Comparison of ENCODE assay signal across 20 cellular contexts in the genomic region with DNA sequence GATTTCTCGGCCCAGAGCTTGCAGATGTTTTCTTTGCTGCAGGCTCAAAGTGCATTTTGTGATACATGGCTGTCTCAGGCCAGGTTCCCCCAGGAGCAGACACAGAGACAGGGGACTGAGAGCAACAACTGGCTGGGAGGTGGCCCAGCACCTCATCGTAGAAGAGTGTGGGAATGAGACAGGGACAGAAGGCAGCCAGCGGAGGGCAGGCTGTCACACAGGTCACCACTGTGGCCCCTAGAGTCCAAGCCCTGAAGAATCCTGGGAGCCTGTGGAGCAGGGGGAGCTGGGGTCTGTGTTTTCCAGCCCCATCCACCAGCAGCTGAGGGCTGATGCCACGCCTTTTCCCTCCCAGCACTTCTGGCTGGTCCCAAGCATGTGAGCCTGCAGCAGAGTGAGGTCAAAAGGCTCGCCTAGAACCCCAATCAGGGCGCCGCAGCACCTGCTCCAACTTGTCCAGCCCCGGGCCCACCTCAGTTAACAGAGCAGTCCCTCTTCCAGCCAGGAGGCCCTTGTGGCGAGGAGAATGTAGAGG.
DNase-seq lines count a peak whose midpoint lies in the region; ATAC-seq, FAIRE-seq and TF ChIP-seq lines count a peak whose summit lies in the region.
"Had no signal": no experiment of that assay in that cellular context is flagged by ENCODE, and none has a peak within 500 bp of the region (broad histone marks: within the 10 kb centered on the region; RNA-seq: fewer than 3 reads in every experiment).

No MANE protein-coding gene starts in this region.

- WGBS in mesendoderm (ENCODE audit: extremely low coverage, insufficient coverage, low lambda C conversion rate) = no CpG with 5 or more reads among the region's 9 CpGs
- 81 to 89% methylated on average over 4 to 9 of the region's 9 CpGs for WGBS in body of pancreas, 2 donors

- H4K5ac ChIP-seq in mesendoderm (ENCODE audit: low read length) = no peak overlapping the region

- no peaks in the 10 kb centered on the region for H3K9me3 ChIP-seq in BLaER1 treated with 17β-estradiol and CSF1 and Interleukin-3, amounts not matched to agents 10 nM and 100 nM (replicated peaks in 1 of 11)
- H3K9me3 ChIP-seq in MM.1S (replicated peaks; ENCODE audit: insufficient read depth, low read length) = no peaks in the 10 kb centered on the region
- no peaks in the 10 kb centered on the region for H3K9me3 ChIP-seq in body of pancreas

- no peak overlapping the region for H3K56ac ChIP-seq in mesendoderm (ENCODE audit: low read length)

- no peak overlapping the region for H2BK5ac ChIP-seq in mesendoderm (ENCODE audit: low read length)

- no peaks in the 10 kb centered on the region for H3K27me3 Mint-ChIP-seq in WTC11 (ENCODE audit: low read depth)

- no peak overlapping the region for H3K4me3 Mint-ChIP-seq in WTC11

- H3K79me2 ChIP-seq in MM.1S (ENCODE audit: low read length) (peaks cover 9% of the 10 kb centered on the region; the same call in 1 of the 2 replicates), mesendoderm (ENCODE audit: control insufficient read depth, insufficient read depth, low read length) (no peaks in the 10 kb centered on the region)

- H3K23ac ChIP-seq in mesendoderm (ENCODE audit: low read length) = no peak overlapping the region

- no peaks in the 10 kb centered on the region for H3K9me2 ChIP-seq in MM.1S (replicated peaks; ENCODE audit: insufficient read depth, low read length)

- H3K27ac Mint-ChIP-seq in WTC11 = peak overlapping the region; percentile 69

- intact Hi-C loops in body of pancreas (cut with DNase I) = no loop called here

- H3K4ac ChIP-seq in mesendoderm (ENCODE audit: low read depth, low read length) = no peak overlapping the region

- H3K18ac ChIP-seq in mesendoderm (ENCODE audit: low read length) = no peak overlapping the region

- ATAC-seq in WTC11 = peak; percentile 59
- no peak for ATAC-seq in body of pancreas
- ATAC-seq: A549, SK-N-SH treated with all-trans-retinoic acid at 6 μM for 48 hours had no signal

- TF ChIP-seq POLR2A in body of pancreas (IDR thresholded peaks at IDR 0.05) (no peak), GM12892 (IDR thresholded peaks at IDR 0.05; ENCODE audit: low read depth, low read length) (no peak)

- H3K9me3 Mint-ChIP-seq in WTC11 = no peaks in the 10 kb centered on the region

- POLR2A ChIA-PET in WTC11 (lab: Charles Lee) = no interaction called here

- no peak for FAIRE-seq in GM12892 (lab: Jason Lieb, UNC)
- FAIRE-seq: A549, GM19239, RCC 7860 had no signal

- H3K36me3 ChIP-seq in BLaER1 treated with 17β-estradiol and CSF1 and Interleukin-3, amounts not matched to agents 10 nM and 100 nM = no peaks in the 10 kb centered on the region
- H3K36me3 ChIP-seq in MM.1S (replicated peaks; ENCODE audit: insufficient read depth, low read length) (no peaks in the 10 kb centered on the region), mesendoderm (ENCODE audit: control insufficient read depth, insufficient read depth, low read length) (no peaks in the 10 kb centered on the region), body of pancreas (replicated peaks in 1 of 2; ENCODE audit: insufficient read depth in 1 of 2, low read depth in 2 of 2) (no peaks in the 10 kb centered on the region)

- peak overlapping the region in 6 of 11 experiments; percentile 22 to 65 (median 47); a peak in 10 of 22 replicates for H3K9ac ChIP-seq in BLaER1 treated with 17β-estradiol and CSF1 and Interleukin-3, amounts not matched to agents 10 nM and 100 nM
- H3K9ac ChIP-seq in MM.1S (ENCODE audit: low read length) (no peak overlapping the region; the same call in 1 of the 2 replicates), mesendoderm (ENCODE audit: low read length) (no peak overlapping the region)

- H4K20me1 ChIP-seq in BLaER1 treated with 17β-estradiol and CSF1 and Interleukin-3, amounts not matched to agents 10 nM and 100 nM = no peaks in the 10 kb centered on the region
- no peaks in the 10 kb centered on the region for H4K20me1 ChIP-seq in MM.1S (ENCODE audit: insufficient read depth, low read length)

- peak overlapping the region; percentile 29 to 93 (median 78) for H3K4me2 ChIP-seq in BLaER1 treated with 17β-estradiol and CSF1 and Interleukin-3, amounts not matched to agents 10 nM and 100 nM
- H3K4me2 ChIP-seq in MM.1S (ENCODE audit: low read depth, low read length) = no peak overlapping the region
- H3K4me2 ChIP-seq in mesendoderm (ENCODE audit: low read length) = no peak overlapping the region
- H3K4me2 ChIP-seq: A549 had no signal

- no peak overlapping the region for H4K8ac ChIP-seq in mesendoderm (ENCODE audit: low read depth, low read length)

- DNase-seq in MM.1S = no peak
- no peak for DNase-seq in WTC11 (ENCODE audit: low spot score)
- peak; percentile 32 for DNase-seq in mesendoderm
- no peak for DNase-seq in ureter (ENCODE audit: low spot score)
- no peak for DNase-seq in body of pancreas
- DNase-seq in SIG-M5 treated with dmso at 0.1 percent for 504 hours (lab: John Stamatoyannopoulos, UW; ENCODE audit: unreplicated experiment) = no peak
- DNase-seq in GM12892 (ENCODE audit: insufficient read length) = no peak
- DNase-seq: HCEC 1CT, NCI-H1436, NCI-H2029, NCI-H2171 treated with DMSO at 0.1 percent for 48 hours, NCI-H446 treated with DMSO at 0.1 percent for 48 hours, NCI-H748 treated with DMSO at 0.1 percent for 48 hours, SHP77 had no signal

- peaks cover 26% of the 10 kb centered on the region for H3F3A ChIP-seq in MM.1S (ENCODE audit: insufficient read depth, low read length)

- no peak overlapping the region for H2AK5ac ChIP-seq in mesendoderm (ENCODE audit: low read length)

- H2AFZ ChIP-seq in MM.1S (ENCODE audit: low read length) = no peak overlapping the region

- H3K4me3 ChIP-seq in BLaER1 treated with 17β-estradiol and CSF1 and Interleukin-3, amounts not matched to agents 10 nM and 100 nM = no peak overlapping the region
- H3K4me3 ChIP-seq in MM.1S (ENCODE audit: low read length) (no peak overlapping the region), mesendoderm (ENCODE audit: low read length) (no peak overlapping the region), body of pancreas (no peak overlapping the region)
- H3K4me3 ChIP-seq: A549 had no signal

- no peaks in the 10 kb centered on the region for H3K79me1 ChIP-seq in mesendoderm (ENCODE audit: low read length)

- H3K36me3 Mint-ChIP-seq in WTC11 = no peaks in the 10 kb centered on the region

- TF ChIP-seq CTCF in MM.1S (IDR thresholded peaks at IDR 0.05; ENCODE audit: low read length) (no peak), WTC11 (IDR thresholded peaks at IDR 0.05) (no peak), body of pancreas (IDR thresholded peaks at IDR 0.05) (no peak)

- H2BK120ac ChIP-seq in mesendoderm (ENCODE audit: low read depth, low read length) = no peak overlapping the region

- H3K4me1 Mint-ChIP-seq in WTC11 = peaks cover 54% of the 10 kb centered on the region

- no peak overlapping the region for H2BK15ac ChIP-seq in mesendoderm (replicated peaks; ENCODE audit: low read depth)

- CTCF ChIA-PET in WTC11 (lab: Charles Lee) = interaction anchor here (0.7 to 2.0 kb wide), 8 partner anchors 16 to 238 kb away, joined by 3 to 14 read pairs (median 4); no protein-coding TSS in a partner anchor

- H3K4me1 ChIP-seq in BLaER1 treated with 17β-estradiol and CSF1 and Interleukin-3, amounts not matched to agents 10 nM and 100 nM = peaks cover 37 to 66% (median 64%) of the 10 kb centered on the region in 10 experiments
- H3K4me1 ChIP-seq in MM.1S (ENCODE audit: low read length) (peaks cover 46% of the 10 kb centered on the region), mesendoderm (ENCODE audit: control insufficient read depth, low read depth, low read length) (no peaks in the 10 kb centered on the region), body of pancreas (no peaks in the 10 kb centered on the region)
- H3K4me1 ChIP-seq: A549 had no signal

- peaks cover 0 to 9% (median 0%) of the 10 kb centered on the region in 11 experiments; a peak in 1 of 22 replicates for H3K27me3 ChIP-seq in BLaER1 treated with 17β-estradiol and CSF1 and Interleukin-3, amounts not matched to agents 10 nM and 100 nM
- H3K27me3 ChIP-seq in MM.1S (replicated peaks; ENCODE audit: insufficient read depth, low read length) (no peaks in the 10 kb centered on the region), mesendoderm (ENCODE audit: insufficient read depth, low read length, poor library complexity) (no peaks in the 10 kb centered on the region), body of pancreas (no peaks in the 10 kb centered on the region)

- H3K27ac ChIP-seq in BLaER1 treated with 17β-estradiol and CSF1 and Interleukin-3, amounts not matched to agents 10 nM and 100 nM = peak overlapping the region in 8 of 11 experiments; percentile 40 to 81 (median 64); a peak in 15 of 22 replicates
- H3K27ac ChIP-seq in MM.1S (ENCODE audit: low read length) (peak overlapping the region; percentile 94; the same call in 1 of the 2 replicates), mesendoderm (ENCODE audit: low read depth, low read length) (no peak overlapping the region), body of pancreas (no peak overlapping the region)
- H3K27ac ChIP-seq: A549, C4-2B had no signal

TF ChIP-seq in WTC11, 78 proteins besides CTCF, POLR2A, EP300 and RAD21 (continues in another document):
- no peak for TF ChIP-seq ZNF423 (CRISPR knock-in tag; IDR thresholded peaks at IDR 0.05)
- TF ChIP-seq JAZF1 (CRISPR knock-in tag; IDR thresholded peaks at IDR 0.05) = no peak
- TF ChIP-seq, protein P1, sequence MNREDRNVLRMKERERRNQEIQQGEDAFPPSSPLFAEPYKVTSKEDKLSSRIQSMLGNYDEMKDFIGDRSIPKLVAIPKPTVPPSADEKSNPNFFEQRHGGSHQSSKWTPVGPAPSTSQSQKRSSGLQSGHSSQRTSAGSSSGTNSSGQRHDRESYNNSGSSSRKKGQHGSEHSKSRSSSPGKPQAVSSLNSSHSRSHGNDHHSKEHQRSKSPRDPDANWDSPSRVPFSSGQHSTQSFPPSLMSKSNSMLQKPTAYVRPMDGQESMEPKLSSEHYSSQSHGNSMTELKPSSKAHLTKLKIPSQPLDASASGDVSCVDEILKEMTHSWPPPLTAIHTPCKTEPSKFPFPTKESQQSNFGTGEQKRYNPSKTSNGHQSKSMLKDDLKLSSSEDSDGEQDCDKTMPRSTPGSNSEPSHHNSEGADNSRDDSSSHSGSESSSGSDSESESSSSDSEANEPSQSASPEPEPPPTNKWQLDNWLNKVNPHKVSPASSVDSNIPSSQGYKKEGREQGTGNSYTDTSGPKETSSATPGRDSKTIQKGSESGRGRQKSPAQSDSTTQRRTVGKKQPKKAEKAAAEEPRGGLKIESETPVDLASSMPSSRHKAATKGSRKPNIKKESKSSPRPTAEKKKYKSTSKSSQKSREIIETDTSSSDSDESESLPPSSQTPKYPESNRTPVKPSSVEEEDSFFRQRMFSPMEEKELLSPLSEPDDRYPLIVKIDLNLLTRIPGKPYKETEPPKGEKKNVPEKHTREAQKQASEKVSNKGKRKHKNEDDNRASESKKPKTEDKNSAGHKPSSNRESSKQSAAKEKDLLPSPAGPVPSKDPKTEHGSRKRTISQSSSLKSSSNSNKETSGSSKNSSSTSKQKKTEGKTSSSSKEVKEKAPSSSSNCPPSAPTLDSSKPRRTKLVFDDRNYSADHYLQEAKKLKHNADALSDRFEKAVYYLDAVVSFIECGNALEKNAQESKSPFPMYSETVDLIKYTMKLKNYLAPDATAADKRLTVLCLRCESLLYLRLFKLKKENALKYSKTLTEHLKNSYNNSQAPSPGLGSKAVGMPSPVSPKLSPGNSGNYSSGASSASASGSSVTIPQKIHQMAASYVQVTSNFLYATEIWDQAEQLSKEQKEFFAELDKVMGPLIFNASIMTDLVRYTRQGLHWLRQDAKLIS (CRISPR knock-in tag; IDR thresholded peaks at IDR 0.05; ENCODE audit: borderline replicate concordance) = no peak

Comparison
In these comparisons a context has a peak if more than half of its experiments do, and no peak if none do; other contexts are left out.
1. H3K27ac ChIP-seq: peak in BLaER1 treated with 17β-estradiol and CSF1 and Interleukin-3, amounts not matched to agents 10 nM and 100 nM (8 of 11) and MM.1S (single experiment); none in mesendoderm (single experiment) and body of pancreas (0 of 4).
2. H3K4me2 ChIP-seq: peak in BLaER1 treated with 17β-estradiol and CSF1 and Interleukin-3, amounts not matched to agents 10 nM and 100 nM (11 of 11); none in MM.1S (single experiment) and mesendoderm (single experiment).
3. H3K9ac ChIP-seq: peak in BLaER1 treated with 17β-estradiol and CSF1 and Interleukin-3, amounts not matched to agents 10 nM and 100 nM (6 of 11); none in MM.1S (single experiment) and mesendoderm (single experiment).